Comparison of ENCODE assay signal across 17 cellular contexts in the genomic region with DNA sequence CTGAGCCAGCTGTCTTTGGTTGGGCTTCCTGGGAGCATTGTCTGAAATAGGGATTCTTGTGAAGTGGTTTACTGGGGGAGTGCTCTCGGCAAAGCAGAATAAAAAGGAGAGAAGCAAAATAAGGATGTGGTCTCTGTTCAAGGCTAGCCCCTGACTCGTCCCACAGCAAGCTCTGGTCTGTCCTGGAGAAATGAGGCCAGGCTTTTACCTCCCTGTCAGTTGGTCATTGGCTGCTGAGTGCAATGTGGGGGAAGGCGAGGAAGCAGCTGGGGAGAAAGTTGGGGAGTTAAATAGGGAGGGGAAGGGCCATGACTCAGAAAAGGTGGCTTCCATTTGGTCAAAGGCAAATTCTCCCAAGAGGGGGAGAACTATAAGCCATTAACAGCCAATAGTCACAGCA.
"Had no signal": no experiment of that assay in that cellular context is flagged by ENCODE, and none has a peak within 500 bp of the region (broad histone marks: within the 10 kb centered on the region; RNA-seq: fewer than 3 reads in every experiment).

No MANE protein-coding gene starts in this region.

- H3K36me3 Mint-ChIP-seq: activated CD4-positive, alpha-beta memory T cell treated with anti-CD3 and anti-CD28 coated beads for 36 hours; memory B cell; naive thymus-derived CD8-positive, alpha-beta T cell; stimulated activated naive B cell treated with anti-CD40 and anti-IgM and Interleukin-4, amounts not matched to agents 10 μg/mL and 1 μg/mL and 100 μg/mL, for 72 hours had no signal

- H3K27ac Mint-ChIP-seq: activated B cell treated with CpG ODN at 0.5 μM for 24 hours; activated CD4-positive, alpha-beta memory T cell treated with anti-CD3 and anti-CD28 coated beads for 36 hours; memory B cell; stimulated activated naive B cell treated with anti-CD40 and anti-IgM and Interleukin-4, amounts not matched to agents 10 μg/mL and 1 μg/mL and 100 μg/mL, for 72 hours; T-helper 2 cell treated with Interferon-gamma antibody and Interleukin-4, amounts not matched to agents 5 μg/mL and 100 μg/mL, for 36 hours had no signal

- H3K27me3 Mint-ChIP-seq: activated B cell treated with CpG ODN at 0.5 μM for 24 hours; activated CD4-positive, alpha-beta memory T cell treated with anti-CD3 and anti-CD28 coated beads for 36 hours; memory B cell; naive thymus-derived CD8-positive, alpha-beta T cell; stimulated activated naive B cell treated with anti-CD40 and anti-IgM and Interleukin-4, amounts not matched to agents 10 μg/mL and 1 μg/mL and 100 μg/mL, for 72 hours had no signal

- H3K27me3 ChIP-seq: breast epithelium, gastroesophageal sphincter, neutrophil, sigmoid colon, tibial artery had no signal

- DNase-seq: activated B cell treated with CpG ODN at 0.5 μM for 24 hours; activated CD4-positive, alpha-beta memory T cell treated with anti-CD3 and anti-CD28 coated beads for 36 hours; activated CD4-positive, alpha-beta T cell treated with anti-CD3 and anti-CD28 coated beads for 4 hours; activated naive CD4-positive, alpha-beta T cell treated with Interleukin-2 at 50 U/mL for 16 hours; anterior cingulate cortex; effector CD4-positive, alpha-beta T cell; mucosa of descending colon; naive thymus-derived CD8-positive, alpha-beta T cell; sigmoid colon; stimulated activated naive B cell treated with anti-CD40 and anti-IgM and Interleukin-4, amounts not matched to agents 10 μg/mL and 1 μg/mL and 100 μg/mL, for 72 hours; tibial artery had no signal

- H3K4me3 ChIP-seq: breast epithelium, gastroesophageal sphincter, mucosa of descending colon, sigmoid colon, tibial artery had no signal

- H3K36me3 ChIP-seq: breast epithelium, gastroesophageal sphincter, neutrophil, sigmoid colon, tibial artery had no signal

- H3K4me1 ChIP-seq: breast epithelium, parathyroid adenoma had no signal

- H3K4me3 Mint-ChIP-seq: activated B cell treated with CpG ODN at 0.5 μM for 24 hours; activated CD4-positive, alpha-beta memory T cell treated with anti-CD3 and anti-CD28 coated beads for 36 hours; memory B cell; naive thymus-derived CD8-positive, alpha-beta T cell; stimulated activated naive B cell treated with anti-CD40 and anti-IgM and Interleukin-4, amounts not matched to agents 10 μg/mL and 1 μg/mL and 100 μg/mL, for 72 hours; T-helper 2 cell treated with Interferon-gamma antibody and Interleukin-4, amounts not matched to agents 5 μg/mL and 100 μg/mL, for 36 hours had no signal

- H3K79me2 ChIP-seq: parathyroid adenoma had no signal

- H2AFZ ChIP-seq: parathyroid adenoma had no signal

- H3K27ac ChIP-seq: breast epithelium, gastroesophageal sphincter, neutrophil, parathyroid adenoma, sigmoid colon, tibial artery had no signal

- H3K9me3 ChIP-seq: breast epithelium, gastroesophageal sphincter, mucosa of descending colon, neutrophil, sigmoid colon, tibial artery had no signal

- H3K9ac ChIP-seq: parathyroid adenoma had no signal

- ATAC-seq: gastroesophageal sphincter; mucosa of descending colon; naive thymus-derived CD8-positive, alpha-beta T cell; stimulated activated naive B cell treated with anti-CD40 and anti-IgM and Interleukin-4, amounts not matched to agents 10 μg/mL and 1 μg/mL and 100 μg/mL, for 72 hours had no signal

- H3K9me3 Mint-ChIP-seq: activated B cell treated with CpG ODN at 0.5 μM for 24 hours; activated CD4-positive, alpha-beta memory T cell treated with anti-CD3 and anti-CD28 coated beads for 36 hours; memory B cell; naive thymus-derived CD8-positive, alpha-beta T cell; stimulated activated naive B cell treated with anti-CD40 and anti-IgM and Interleukin-4, amounts not matched to agents 10 μg/mL and 1 μg/mL and 100 μg/mL, for 72 hours; T-helper 2 cell treated with Interferon-gamma antibody and Interleukin-4, amounts not matched to agents 5 μg/mL and 100 μg/mL, for 36 hours had no signal
